Comparison of ENCODE assay signal across 1 cellular context in genomic region chr7:4406288-4407058, GRCh38.
A peak's percentile ranks its signal among the peaks of the same experiment; 100 is the strongest.
TF ChIP-seq lines count a peak whose summit lies in the region.

No MANE protein-coding gene starts in this region.

TF ChIP-seq in GM12878, 131 proteins besides CTCF, POLR2A, EP300 and RAD21:
- TF ChIP-seq ZBTB40 (IDR thresholded peaks at IDR 0.05; ENCODE audit: borderline replicate concordance) (peak; percentile 76; the same call in 1 of the 2 replicates), SPI1 (IDR thresholded peaks at IDR 0.05; ENCODE audit: borderline replicate concordance, insufficient read depth, low read depth, low read length) (no peak)
TF ChIP-seq in GM12878: peak in this region for 1.
